Comparison of ENCODE assay signal across 39 cellular contexts in the genomic region with DNA sequence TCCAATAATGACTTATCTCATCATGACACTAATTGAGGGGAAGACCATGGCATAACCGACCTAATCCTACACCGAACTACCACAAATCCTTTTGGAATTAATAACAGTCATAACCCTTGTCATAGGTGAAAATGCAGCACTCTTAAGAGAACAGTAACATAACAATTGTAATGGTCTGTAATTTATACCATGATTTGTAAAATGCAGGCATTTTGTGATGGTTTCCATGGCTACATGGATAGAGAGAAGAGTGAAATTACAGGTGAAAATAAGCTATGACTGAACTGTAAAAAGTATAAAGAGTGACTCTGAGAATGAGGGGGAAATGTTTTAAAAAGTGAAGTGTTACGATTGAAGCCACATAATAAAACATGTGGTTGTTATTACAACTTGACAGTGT.
"Had no signal": no experiment of that assay in that cellular context is flagged by ENCODE, and none has a peak within 500 bp of the region (broad histone marks: within the 10 kb centered on the region; RNA-seq: fewer than 3 reads in every experiment).

No MANE protein-coding gene starts in this region.

- H3K27me3 ChIP-seq: adrenal gland, ascending aorta, body of pancreas, brain microvascular endothelial cell, breast epithelium, cardiac muscle cell had no signal

- H3K27me3 Mint-ChIP-seq: activated naive CD4-positive, alpha-beta T cell treated with anti-CD3 and anti-CD28 coated beads, Interleukin-2, amount 50 U/mL, for 24 hours; activated naive CD8-positive, alpha-beta T cell; activated naive CD8-positive, alpha-beta T cell treated with anti-CD3 and anti-CD28 coated beads for 36 hours; activated naive CD8-positive, alpha-beta T cell treated with anti-CD3 and anti-CD28 coated beads, Interleukin-2, amount 50 U/mL, for 24 hours; activated T-cell treated with anti-CD3 and anti-CD28 coated beads, Interleukin-2, amount 50 U/mL, for 24 hours; activated T-helper 17 cell treated with anti-CD3 and anti-CD28 coated beads, Interleukin-2, amount 50 U/mL, for 72 hours; brain had no signal

- H3K4me3 Mint-ChIP-seq: activated naive CD4-positive, alpha-beta T cell treated with anti-CD3 and anti-CD28 coated beads for 36 hours; activated naive CD4-positive, alpha-beta T cell treated with anti-CD3 and anti-CD28 coated beads, Interleukin-2, amount 10 ng/mL, durations not matched to agents 7 days and 5 days; activated naive CD4-positive, alpha-beta T cell treated with anti-CD3 and anti-CD28 coated beads, Interleukin-2, amount 50 U/mL, for 24 hours; activated naive CD8-positive, alpha-beta T cell; activated naive CD8-positive, alpha-beta T cell treated with anti-CD3 and anti-CD28 coated beads for 36 hours; activated naive CD8-positive, alpha-beta T cell treated with anti-CD3 and anti-CD28 coated beads, Interleukin-2, amount 10 ng/mL, durations not matched to agents 7 days and 5 days; activated naive CD8-positive, alpha-beta T cell treated with anti-CD3 and anti-CD28 coated beads, Interleukin-2, amount 50 U/mL, for 24 hours; activated T-cell treated with anti-CD3 and anti-CD28 coated beads, Interleukin-2, amount 50 U/mL, for 24 hours; activated T-cell treated with anti-CD3 and anti-CD28 coated beads, Interleukin-2, amount 50 U/mL, for 4 hours; activated T-cell treated with anti-CD3 and anti-CD28 coated beads, Interleukin-2, amount 50 U/mL, for 72 hours; activated T-helper 1 cell treated with anti-CD3 and anti-CD28 coated beads, Interleukin-12 subunit alpha, Interleukin-12 subunit beta, Interleukin-2, Interleukin-4 antibody, amounts not matched to agents 30 ng/mL and 10 ng/mL and 1 ng/mL, durations not matched to agents 14 hours and 24 hours and 36 hours; activated T-helper 17 cell treated with anti-CD3 and anti-CD28 coated beads, Interleukin-2, amount 50 U/mL, for 72 hours; brain; central memory CD8-positive, alpha-beta T cell had no signal

- H3K27ac ChIP-seq: adrenal gland, ascending aorta, body of pancreas, brain microvascular endothelial cell, breast epithelium, cardiac muscle cell had no signal

- H3K36me3 Mint-ChIP-seq: activated naive CD4-positive, alpha-beta T cell treated with anti-CD3 and anti-CD28 coated beads, Interleukin-2, amount 10 ng/mL, durations not matched to agents 7 days and 5 days; activated naive CD4-positive, alpha-beta T cell treated with anti-CD3 and anti-CD28 coated beads, Interleukin-2, amount 50 U/mL, for 24 hours; activated naive CD4-positive, alpha-beta T cell treated with anti-CD3 and anti-CD28 coated beads, Interleukin-2, amount 50 U/mL, for 72 hours; activated naive CD8-positive, alpha-beta T cell; activated naive CD8-positive, alpha-beta T cell treated with anti-CD3 and anti-CD28 coated beads for 36 hours; activated naive CD8-positive, alpha-beta T cell treated with anti-CD3 and anti-CD28 coated beads, Interleukin-2, amount 10 ng/mL, durations not matched to agents 7 days and 5 days; brain had no signal

- H3K4me3 ChIP-seq: adrenal gland, ascending aorta, body of pancreas, breast epithelium, cardiac muscle cell had no signal

- H3K27ac Mint-ChIP-seq: activated naive CD4-positive, alpha-beta T cell treated with anti-CD3 and anti-CD28 coated beads for 36 hours; activated naive CD4-positive, alpha-beta T cell treated with anti-CD3 and anti-CD28 coated beads, Interleukin-2, amount 10 ng/mL, durations not matched to agents 7 days and 5 days; activated naive CD4-positive, alpha-beta T cell treated with anti-CD3 and anti-CD28 coated beads, Interleukin-2, amount 50 U/mL, for 24 hours; activated naive CD8-positive, alpha-beta T cell; activated naive CD8-positive, alpha-beta T cell treated with anti-CD3 and anti-CD28 coated beads for 36 hours; activated naive CD8-positive, alpha-beta T cell treated with anti-CD3 and anti-CD28 coated beads, Interleukin-2, amount 10 ng/mL, durations not matched to agents 7 days and 5 days; activated naive CD8-positive, alpha-beta T cell treated with anti-CD3 and anti-CD28 coated beads, Interleukin-2, amount 50 U/mL, for 24 hours; activated T-cell treated with anti-CD3 and anti-CD28 coated beads, Interleukin-2, amount 50 U/mL, for 24 hours; activated T-helper 1 cell treated with anti-CD3 and anti-CD28 coated beads, Interleukin-12 subunit alpha, Interleukin-12 subunit beta, Interleukin-2, Interleukin-4 antibody, amounts not matched to agents 30 ng/mL and 10 ng/mL and 1 ng/mL, durations not matched to agents 14 hours and 24 hours and 36 hours; activated T-helper 17 cell treated with anti-CD3 and anti-CD28 coated beads, Interleukin-2, amount 50 U/mL, for 72 hours; activated T-helper 2 cell treated with anti-CD3 and anti-CD28 coated beads, Interferon-gamma antibody, Interleukin-2, Interleukin-4, amounts not matched to agents 10 μg/mL and 5 μg/mL and 100 μg/mL, durations not matched to agents 14 hours and 24 hours and 36 hours; brain had no signal

- H3K36me3 ChIP-seq: adrenal gland, ascending aorta, brain microvascular endothelial cell, breast epithelium, cardiac muscle cell had no signal

- ATAC-seq: activated naive CD4-positive, alpha-beta T cell treated with anti-CD3 and anti-CD28 coated beads, Interleukin-2, amount 50 U/mL, for 72 hours; activated naive CD8-positive, alpha-beta T cell treated with anti-CD3 and anti-CD28 coated beads, Interleukin-2, amount 50 U/mL, for 24 hours; activated T-cell treated with anti-CD3 and anti-CD28 coated beads, Interleukin-2, amount 50 U/mL, for 4 hours; activated T-cell treated with anti-CD3 and anti-CD28 coated beads, Interleukin-2, amount 50 U/mL, for 72 hours; activated T-helper 17 cell treated with anti-CD3 and anti-CD28 coated beads, Interleukin-2, amount 50 U/mL, for 72 hours; body of pancreas had no signal

- H3K9me3 ChIP-seq: adrenal gland, ascending aorta, body of pancreas had no signal

- H3K4me1 Mint-ChIP-seq: activated naive CD4-positive, alpha-beta T cell treated with anti-CD3 and anti-CD28 coated beads, Interleukin-2, amount 10 ng/mL, durations not matched to agents 7 days and 5 days; activated naive CD4-positive, alpha-beta T cell treated with anti-CD3 and anti-CD28 coated beads, Interleukin-2, amount 50 U/mL, for 24 hours; activated naive CD8-positive, alpha-beta T cell treated with anti-CD3 and anti-CD28 coated beads, Interleukin-2, amount 50 U/mL, for 24 hours; activated T-helper 17 cell treated with anti-CD3 and anti-CD28 coated beads, Interleukin-2, amount 50 U/mL, for 72 hours; brain; central memory CD8-positive, alpha-beta T cell had no signal

- DNase-seq: activated effector memory CD4-positive, alpha-beta T cell treated with anti-CD3 and anti-CD28 coated beads, Interleukin-2, amount 50 U/mL, for 16 hours; activated effector memory CD4-positive, alpha-beta T cell treated with Interleukin-2 at 50 U/mL for 16 hours; activated gamma-delta T cell; activated gamma-delta T cell treated with Interleukin-2 at 50 U/mL for 16 hours; activated naive CD4-positive, alpha-beta T cell; activated naive CD4-positive, alpha-beta T cell treated with anti-CD3 and anti-CD28 coated beads for 36 hours; activated naive CD4-positive, alpha-beta T cell treated with anti-CD3 and anti-CD28 coated beads, Interleukin-2, amount 10 ng/mL, durations not matched to agents 7 days and 5 days; activated naive CD4-positive, alpha-beta T cell treated with anti-CD3 and anti-CD28 coated beads, Interleukin-2, amount 50 U/mL, for 16 hours; activated naive CD4-positive, alpha-beta T cell treated with Interleukin-2 at 50 U/mL for 16 hours; activated naive CD8-positive, alpha-beta T cell treated with anti-CD3 and anti-CD28 coated beads for 36 hours; activated naive CD8-positive, alpha-beta T cell treated with anti-CD3 and anti-CD28 coated beads, Interleukin-2, amount 10 ng/mL, durations not matched to agents 7 days and 5 days; activated naive CD8-positive, alpha-beta T cell treated with anti-CD3 and anti-CD28 coated beads, Interleukin-2, amount 50 U/mL, for 24 hours; activated T-cell treated with anti-CD3 and anti-CD28 coated beads for 4 hours; activated T-cell treated with anti-CD3 and anti-CD28 coated beads, Interleukin-2, amount 50 U/mL, for 1 hour; activated T-cell treated with anti-CD3 and anti-CD28 coated beads, Interleukin-2, amount 50 U/mL, for 24 hours; activated T-cell treated with anti-CD3 and anti-CD28 coated beads, Interleukin-2, amount 50 U/mL, for 4 hours; activated T-cell treated with anti-CD3 and anti-CD28 coated beads, Interleukin-2, amount 50 U/mL, for 48 hours; activated T-cell treated with anti-CD3 and anti-CD28 coated beads, Interleukin-2, amount 50 U/mL, for 72 hours; amniotic stem cell; amygdala; anterior cingulate cortex; aorta; body of pancreas; brain microvascular endothelial cell; caudate nucleus; central memory CD4-positive, alpha-beta T cell; cerebellar nuclear complex had no signal

- H3K9me3 Mint-ChIP-seq: activated naive CD4-positive, alpha-beta T cell treated with anti-CD3 and anti-CD28 coated beads for 36 hours; activated naive CD4-positive, alpha-beta T cell treated with anti-CD3 and anti-CD28 coated beads, Interleukin-2, amount 10 ng/mL, durations not matched to agents 7 days and 5 days; activated naive CD4-positive, alpha-beta T cell treated with anti-CD3 and anti-CD28 coated beads, Interleukin-2, amount 50 U/mL, for 24 hours; activated naive CD8-positive, alpha-beta T cell treated with anti-CD3 and anti-CD28 coated beads for 36 hours; activated naive CD8-positive, alpha-beta T cell treated with anti-CD3 and anti-CD28 coated beads, Interleukin-2, amount 10 ng/mL, durations not matched to agents 7 days and 5 days; activated naive CD8-positive, alpha-beta T cell treated with anti-CD3 and anti-CD28 coated beads, Interleukin-2, amount 50 U/mL, for 24 hours; activated T-cell treated with anti-CD3 and anti-CD28 coated beads, Interleukin-2, amount 50 U/mL, for 24 hours; activated T-cell treated with anti-CD3 and anti-CD28 coated beads, Interleukin-2, amount 50 U/mL, for 4 hours; activated T-helper 1 cell treated with anti-CD3 and anti-CD28 coated beads, Interleukin-12 subunit alpha, Interleukin-12 subunit beta, Interleukin-2, Interleukin-4 antibody, amounts not matched to agents 30 ng/mL and 10 ng/mL and 1 ng/mL, durations not matched to agents 14 hours and 24 hours and 36 hours; activated T-helper 17 cell treated with anti-CD3 and anti-CD28 coated beads, Interleukin-2, amount 50 U/mL, for 72 hours; activated T-helper 2 cell treated with anti-CD3 and anti-CD28 coated beads, Interferon-gamma antibody, Interleukin-2, Interleukin-4, amounts not matched to agents 10 μg/mL and 5 μg/mL and 100 μg/mL, durations not matched to agents 14 hours and 24 hours and 36 hours; central memory CD8-positive, alpha-beta T cell had no signal
